Comparison of ENCODE assay signal across 18 cellular contexts in the genomic region with DNA sequence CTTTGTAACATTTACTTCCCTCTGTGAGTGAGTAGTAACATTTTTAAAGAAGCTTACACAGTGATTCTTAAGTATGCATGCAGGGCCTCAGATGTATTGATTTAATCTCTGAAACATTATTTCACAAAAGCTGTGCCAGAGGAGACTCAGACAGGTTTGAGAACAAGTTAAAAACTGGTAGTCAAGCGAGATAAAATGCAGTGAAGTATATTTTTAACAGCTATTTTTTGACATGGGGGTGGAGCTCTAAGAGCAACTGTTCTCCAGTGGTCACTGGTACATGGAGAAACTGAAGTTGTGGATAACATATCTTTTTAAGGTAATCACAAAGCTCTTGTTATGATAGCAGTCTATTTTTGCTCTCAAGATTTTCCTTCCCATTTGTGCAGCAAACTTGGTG. TPM values are rescaled to one million over a fixed set of nuclear protein-coding genes. Genes with fewer than 3 reads are reported as not detected.
DNase-seq lines count a peak whose midpoint lies in the region; ATAC-seq and TF ChIP-seq lines count a peak whose summit lies in the region.
"Had no signal": no experiment of that assay in that cellular context is flagged by ENCODE, and none has a peak within 500 bp of the region (broad histone marks: within the 10 kb centered on the region; RNA-seq: fewer than 3 reads in every experiment).

No MANE protein-coding gene starts in this region.

- H3K4me3 ChIP-seq in left lung (no peak overlapping the region), stomach smooth muscle (ENCODE audit: low read length in 2 of 2) (peak overlapping the region in 1 of 2 donors; percentile 59), psoas muscle (no peak overlapping the region)

- peaks cover 16% of the 10 kb centered on the region; the same call in 1 of the 2 replicates for H3K79me2 ChIP-seq in H9 (ENCODE audit: insufficient read depth, low read length)

- H4K20me1 ChIP-seq in H9 (ENCODE audit: control insufficient read depth, insufficient read depth, insufficient read length), result no peaks in the 10 kb centered on the region

- no peak overlapping the region for H3K23ac ChIP-seq in H9 (ENCODE audit: insufficient read length, low read depth, low read length)

- no peaks in the 10 kb centered on the region for H3K23me2 ChIP-seq in H9 (ENCODE audit: insufficient read length, low read depth, low read length, poor library complexity, severe bottlenecking)

- no peaks in the 10 kb centered on the region for H3K27me3 Mint-ChIP-seq in H9 (ENCODE audit: low read depth)
- H3K27me3 Mint-ChIP-seq: activated CD4-positive, alpha-beta T cell treated with anti-CD3 and anti-CD28 coated beads, Interleukin-2, amount 10 ng/mL, durations not matched to agents 24 days and 14 days; central memory CD8-positive, alpha-beta T cell; stimulated activated naive CD8-positive, alpha-beta T cell treated with anti-CD3 and anti-CD28 coated beads, Interleukin-15, amount 100 ng/mL, for 72 hours had no signal

- TF ChIP-seq CTCF in H9 (conservative IDR thresholded peaks at IDR 0.05) (no peak), left lung (IDR thresholded peaks at IDR 0.05) (no peak), GM10248 (IDR thresholded peaks at IDR 0.05; ENCODE audit: control extremely low read depth, extremely low read depth, low read depth, missing control alignments) (no peak), psoas muscle (IDR thresholded peaks at IDR 0.05) (no peak)

- no CpG with 5 or more reads among the region's 1 CpG for WGBS in H9 (ENCODE audit: extremely low coverage, insufficient read length, low lambda C conversion rate)
- WGBS in psoas muscle, 3 donors, result 54 to 70% (median 58%) methylated on average over 1 of the region's 1 CpG

- H3K18ac ChIP-seq in H9 (ENCODE audit: insufficient read length, low read depth, low read length), result no peak overlapping the region

- H2BK120ac ChIP-seq in H9 (ENCODE audit: low read depth, low read length, poor library complexity, severe bottlenecking), result no peak overlapping the region

- intact Hi-C loops in left lung (cut with DNase I) (no loop called here), psoas muscle (cut with DNase I) (no loop called here)

- H2BK20ac ChIP-seq in H9 (ENCODE audit: low read depth, low read length, poor library complexity, severe bottlenecking), result no peak overlapping the region

- H2BK5ac ChIP-seq in H9 (ENCODE audit: insufficient read length, low read length), result no peak overlapping the region

- H3K4me2 ChIP-seq in H9 (ENCODE audit: insufficient read depth, insufficient read length, low read length), result no peak overlapping the region

- H4K91ac ChIP-seq in H9 (ENCODE audit: insufficient read length, low read depth, low read length), result no peak overlapping the region

- no peaks in the 10 kb centered on the region for H3K9me3 Mint-ChIP-seq in H9
- H3K9me3 Mint-ChIP-seq: activated CD4-positive, alpha-beta T cell treated with anti-CD3 and anti-CD28 coated beads, Interleukin-2, amount 10 ng/mL, durations not matched to agents 24 days and 14 days; central memory CD8-positive, alpha-beta T cell; stimulated activated naive CD8-positive, alpha-beta T cell treated with anti-CD3 and anti-CD28 coated beads, Interleukin-15, amount 100 ng/mL, for 72 hours had no signal

- H3K36me3 Mint-ChIP-seq in H9 (ENCODE audit: insufficient read depth in 1 of 3, low read depth in 3 of 3), result peaks cover 0 to 9% (median 4%) of the 10 kb centered on the region in 3 experiments; a peak in 5 of 7 replicates

- H2AK5ac ChIP-seq in H9 (ENCODE audit: insufficient read length, low read length), result no peak overlapping the region

- H3K9ac ChIP-seq in H9 (ENCODE audit: extremely low read depth, insufficient read length, low read length) (no peak overlapping the region), stomach smooth muscle (ENCODE audit: low read length in 2 of 2) (no peak overlapping the region)

- H3K4ac ChIP-seq in H9 (ENCODE audit: low read depth, low read length), result no peak overlapping the region

- H3K9me3 ChIP-seq in H9 (ENCODE audit: control insufficient read depth, low read depth, low read length) (no peaks in the 10 kb centered on the region), left lung (no peaks in the 10 kb centered on the region), stomach smooth muscle (ENCODE audit: control insufficient read depth in 2 of 2, low read length in 2 of 2) (no peaks in the 10 kb centered on the region), psoas muscle (no peaks in the 10 kb centered on the region)
- H3K9me3 ChIP-seq: Caco-2 had no signal

- peak; percentile 7 for ATAC-seq in left lung
- no peak for ATAC-seq in GM18502 (IDR thresholded peaks at IDR 0.05; ENCODE audit: poor library complexity, unreplicated experiment)
- ATAC-seq in psoas muscle, result no peak
- ATAC-seq: left colon; stimulated activated naive CD8-positive, alpha-beta T cell treated with anti-CD3 and anti-CD28 coated beads, Interleukin-15, amount 100 ng/mL, for 72 hours had no signal

- H3K56ac ChIP-seq in H9 (ENCODE audit: insufficient read length, low read depth, low read length), result no peak overlapping the region

- CTCF ChIA-PET in GM10248 (lab: Yijun Ruan, JAX), result interaction anchor here (0.9 to 1.8 kb wide), 6 partner anchors 11 to 61 kb away, joined by 3 to 5 read pairs (median 3); a partner anchor contains a TSS

- no peak for DNase-seq in H9
- peak; percentile 33 for DNase-seq in amniotic epithelial cell (ENCODE audit: low read depth)
- no peak for DNase-seq in left lung
- no peak for DNase-seq in GM10248 (ENCODE audit: extremely low spot score)
- DNase-seq in activated gamma-delta T cell (lab: John Stamatoyannopoulos, UW), result no peak
- DNase-seq in psoas muscle, result no peak
- DNase-seq: activated CD4-positive, alpha-beta T cell treated with anti-CD3 and anti-CD28 coated beads, Interleukin-2, amount 10 ng/mL, durations not matched to agents 24 days and 14 days; Caco-2; GF-D8; H7; left colon; NCI-H187; SHP77 treated with DMSO at 0.1 percent for 48 hours; stimulated activated naive CD8-positive, alpha-beta T cell treated with anti-CD3 and anti-CD28 coated beads, Interleukin-15, amount 100 ng/mL, for 72 hours; T-helper 9 cell had no signal

- H4K5ac ChIP-seq in H9 (ENCODE audit: insufficient read length, low read depth, low read length), result no peak overlapping the region

- H3T11ph ChIP-seq in H9 (ENCODE audit: low read length), result no peak overlapping the region

- peaks cover 12% of the 10 kb centered on the region for H3K79me1 ChIP-seq in H9 (ENCODE audit: insufficient read depth, low read depth, low read length, poor library complexity, severe bottlenecking)

- H3K27ac ChIP-seq in H9 (ENCODE audit: insufficient read length, low read depth, low read length) (no peak overlapping the region), left lung (no peak overlapping the region), stomach smooth muscle (ENCODE audit: low read length) (peak overlapping the region; percentile 62), psoas muscle (no peak overlapping the region)

- no peak overlapping the region for H2AFZ ChIP-seq in H9 (ENCODE audit: low read length)

- POLR2A ChIA-PET in GM10248 (lab: Yijun Ruan, JAX), result no interaction called here

- no peak overlapping the region for H2BK15ac ChIP-seq in H9 (ENCODE audit: low read depth, low read length)

- H3K27me3 ChIP-seq in H9 (ENCODE audit: insufficient read depth, low read length), result no peaks in the 10 kb centered on the region
- H3K27me3 ChIP-seq in left lung, result no peaks in the 10 kb centered on the region
- no peaks in the 10 kb centered on the region for H3K27me3 ChIP-seq in stomach smooth muscle (ENCODE audit: control insufficient read depth in 1 of 2, insufficient read depth in 2 of 2, low read length in 2 of 2)
- no peaks in the 10 kb centered on the region for H3K27me3 ChIP-seq in psoas muscle (ENCODE audit: insufficient read depth in 3 of 3, low read length in 2 of 3)

- H3K4me1 Mint-ChIP-seq in H9, result peaks cover 35 to 38% of the 10 kb centered on the region in 2 experiments
- H3K4me1 Mint-ChIP-seq: stimulated activated naive CD8-positive, alpha-beta T cell treated with anti-CD3 and anti-CD28 coated beads, Interleukin-15, amount 100 ng/mL, for 72 hours had no signal

- H3K4me3 Mint-ChIP-seq in H9, result no peak overlapping the region
- H3K4me3 Mint-ChIP-seq: activated CD4-positive, alpha-beta T cell treated with anti-CD3 and anti-CD28 coated beads, Interleukin-2, amount 10 ng/mL, durations not matched to agents 24 days and 14 days; central memory CD8-positive, alpha-beta T cell; stimulated activated naive CD8-positive, alpha-beta T cell treated with anti-CD3 and anti-CD28 coated beads, Interleukin-15, amount 100 ng/mL, for 72 hours had no signal

- H4K8ac ChIP-seq in H9 (replicated peaks; ENCODE audit: insufficient read length, low read depth, low read length), result no peak overlapping the region

- peak overlapping the region in 2 of 3 experiments; percentile 3 to 55; a peak in 1 of 7 replicates for H3K27ac Mint-ChIP-seq in H9
- H3K27ac Mint-ChIP-seq: activated CD4-positive, alpha-beta T cell treated with anti-CD3 and anti-CD28 coated beads, Interleukin-2, amount 10 ng/mL, durations not matched to agents 24 days and 14 days; stimulated activated naive CD8-positive, alpha-beta T cell treated with anti-CD3 and anti-CD28 coated beads, Interleukin-15, amount 100 ng/mL, for 72 hours had no signal

- H3K14ac ChIP-seq in H9 (ENCODE audit: insufficient read depth, low read length), result no peak overlapping the region

- H3K36me3 ChIP-seq in left lung (peaks cover 0 to 10% of the 10 kb centered on the region in 2 donors), stomach smooth muscle (ENCODE audit: control insufficient read depth in 2 of 2, insufficient read depth in 2 of 2, low read length in 2 of 2) (peaks cover 0 to 5% of the 10 kb centered on the region in 2 donors), psoas muscle (ENCODE audit: insufficient read depth in 1 of 2, low read depth in 1 of 2) (no peaks in the 10 kb centered on the region)

- no peak overlapping the region for H2BK12ac ChIP-seq in H9 (ENCODE audit: insufficient read length, low read depth, low read length)

- H3K4me1 ChIP-seq in H9 (ENCODE audit: insufficient read depth, low read length) (peaks cover 9% of the 10 kb centered on the region; the same call in 1 of the 2 replicates), left lung (peaks cover 29 to 42% of the 10 kb centered on the region in 2 donors), stomach smooth muscle (ENCODE audit: control insufficient read depth, insufficient read depth, low read length) (peaks cover 46% of the 10 kb centered on the region), psoas muscle (peaks cover 47% of the 10 kb centered on the region)

RNA-seq across cellular contexts. Expression of a gene that starts 20.4 kb away (rescaled TPM):
- 145 and 148 TPM in 2 replicates for total RNA-seq in H9 (2021)
- total RNA-seq in left lung, result 100 to 1,000 TPM; 504 to 551 TPM
- 10 to 100 TPM; 45.6 to 82.3 (median 66.2) TPM for total RNA-seq in psoas muscle
- polyA plus RNA-seq in psoas muscle, result 100 to 1,000 TPM in 2 of 3 donors, 10 to 100 TPM in 1; 88.1 to 202 (median 115) TPM

RNA-seq across cellular contexts. Expression of a gene that starts 59.1 kb away (rescaled TPM):
- total RNA-seq in H9 (2021) (8.6 and 9.4 TPM in 2 replicates), left lung (1 to 10 TPM; 1.9 TPM), psoas muscle (under 1 TPM in 3 of 4 donors, not detected in 1; 0.30 to 0.57 (median 0.34) TPM)
- under 1 TPM; 0.12 to 0.18 (median 0.17) TPM for polyA plus RNA-seq in psoas muscle
